Comparison of ENCODE assay signal across 8 cellular contexts in genomic region chr19:46745521-46746280, GRCh38. TPM values are rescaled to one million over a fixed set of nuclear protein-coding genes. Genes with fewer than 3 reads are reported as not detected.
DNase-seq lines count a peak whose midpoint lies in the region; ATAC-seq lines count a peak whose summit lies in the region.

FKRP (plus strand) TSS chr19:46746057; CDS start chr19:46755451, 9,394 bp downstream.

- H3K4me1 ChIP-seq in endocrine pancreas (ENCODE audit: control insufficient read depth, insufficient read depth, low read length) = no peaks in the 10 kb centered on the region

- H3K27ac ChIP-seq in temporal lobe (ENCODE audit: low read depth, low read length) = peak within 1 kb of the TSS; percentile 91

- H3K9ac ChIP-seq in endocrine pancreas (ENCODE audit: control insufficient read depth, insufficient read depth, low read length) = peak within 1 kb of the TSS; percentile 83

- no peaks in the 10 kb centered on the region for H3K36me3 ChIP-seq in endocrine pancreas (ENCODE audit: control insufficient read depth, insufficient read depth, low read length)

- DNase-seq in activated CD4-positive, alpha-beta T cell treated with anti-CD3 and anti-CD28 coated beads for 48 hours = peak; percentile 33
- DNase-seq in mucosa of gallbladder (ENCODE audit: low spot score) (no peak), HCEC 1CT (no peak)

- no peaks in the 10 kb centered on the region for H3K27me3 ChIP-seq in endocrine pancreas (ENCODE audit: control insufficient read depth, insufficient read depth, low read length)

- peak within 1 kb of the TSS; percentile 39 for H3K4me3 ChIP-seq in endocrine pancreas (ENCODE audit: control insufficient read depth, insufficient read depth, low read length)

- no peaks in the 10 kb centered on the region for H3K9me3 ChIP-seq in endocrine pancreas (ENCODE audit: control insufficient read depth, low read length)

- ATAC-seq in GM18498 (IDR thresholded peaks at IDR 0.05; ENCODE audit: unreplicated experiment) (peak; percentile 62), HG03280 (IDR thresholded peaks at IDR 0.05; ENCODE audit: unreplicated experiment) (peak; percentile 38), HG02884 (IDR thresholded peaks at IDR 0.05; ENCODE audit: unreplicated experiment) (no peak)

RNA-seq across cellular contexts. Expression of gene FKRP, which starts in this region (rescaled TPM):
- total RNA-seq in mucosa of gallbladder = 16.3 TPM
- total RNA-seq in temporal lobe = 8.6 TPM
